In the genomic region with DNA sequence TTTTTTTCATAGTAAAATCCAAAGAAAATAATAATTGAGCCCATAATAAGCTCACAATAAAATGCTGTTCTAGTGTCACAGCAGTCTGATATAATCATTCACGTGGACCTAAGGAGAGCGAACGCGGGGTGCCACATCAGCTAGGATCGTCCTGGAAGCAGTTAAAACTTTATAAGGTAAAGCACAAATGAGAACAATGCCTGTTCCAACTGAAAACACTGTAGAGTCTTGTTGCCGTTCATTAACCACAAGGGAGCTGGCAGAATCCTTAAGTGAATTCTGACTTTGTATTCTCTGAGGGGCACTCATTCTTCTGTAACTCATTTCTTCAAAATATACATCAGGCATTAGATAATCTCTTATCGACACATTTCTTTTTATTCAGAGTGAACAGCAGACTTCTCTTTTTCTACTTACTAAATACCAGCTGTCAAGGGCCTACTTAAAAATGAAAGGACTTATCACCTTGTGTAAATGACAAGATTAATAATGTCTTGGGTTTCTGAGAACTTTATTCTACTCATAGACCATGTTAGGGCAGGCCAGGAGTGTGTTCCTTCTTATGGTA, we compare ENCODE assay signal across 16 cellular contexts.
A peak's percentile ranks its signal among the peaks of the same experiment; 100 is the strongest.
DNase-seq lines count a peak whose midpoint lies in the region; ATAC-seq and TF ChIP-seq lines count a peak whose summit lies in the region.
"Had no signal": no experiment of that assay in that cellular context is flagged by ENCODE, and none has a peak within 500 bp of the region (broad histone marks: within the 10 kb centered on the region; RNA-seq: fewer than 3 reads in every experiment).

No MANE protein-coding gene starts in this region.

- no peak for ATAC-seq in Right ventricle myocardium inferior
- no peak for ATAC-seq in gastrocnemius medialis
- ATAC-seq in GM21619 (IDR thresholded peaks at IDR 0.05; ENCODE audit: unreplicated experiment) = no peak
- ATAC-seq in SK-N-SH treated with all-trans-retinoic acid at 6 μM for 48 hours = no peak
- ATAC-seq: Panc1 had no signal

- H3K4me1 ChIP-seq in right atrium auricular region (no peaks in the 10 kb centered on the region), esophagus squamous epithelium (peaks cover 0 to 28% (median 0%) of the 10 kb centered on the region in 3 donors), gastrocnemius medialis (peaks cover 0 to 4% of the 10 kb centered on the region in 2 donors)
- H3K4me1 ChIP-seq: Caco-2 had no signal

- TF ChIP-seq CTCF in right atrium auricular region (IDR thresholded peaks at IDR 0.05) (no peak), esophagus squamous epithelium (IDR thresholded peaks at IDR 0.05) (no peak), gastrocnemius medialis (IDR thresholded peaks at IDR 0.05 in 4 of 5, conservative IDR thresholded peaks at IDR 0.05 in 1 of 5) (no peak)

- H3K9me3 ChIP-seq in right atrium auricular region (no peaks in the 10 kb centered on the region), esophagus squamous epithelium (no peaks in the 10 kb centered on the region), gastrocnemius medialis (no peaks in the 10 kb centered on the region)
- H3K9me3 ChIP-seq: Caco-2, HAP-1 had no signal

- H3K36me3 ChIP-seq in right atrium auricular region (no peaks in the 10 kb centered on the region), esophagus squamous epithelium (no peaks in the 10 kb centered on the region), gastrocnemius medialis (no peaks in the 10 kb centered on the region)
- H3K36me3 ChIP-seq: HAP-1 had no signal

- peak overlapping the region; percentile 2 to 39 for H3K27ac ChIP-seq in right atrium auricular region
- H3K27ac ChIP-seq in esophagus squamous epithelium = peak overlapping the region in 3 of 4 donors; percentile 8 to 22 (median 15)
- peak overlapping the region in 3 of 4 donors; percentile 21 to 49 (median 48) for H3K27ac ChIP-seq in gastrocnemius medialis

- in situ Hi-C loops in gastrocnemius medialis (cut with MboI; ENCODE audit: low sequenced_read_pairs in 4 of 4) = loop anchor here in 2 of 4 donors (25.0 kb wide), 1 partner anchor 523 kb away; the partner anchor contains the start of gene MECOM (in 2 of the 2)

- intact Hi-C loops in Right ventricle myocardium inferior (cut with DNase I) (no loop called here), esophagus squamous epithelium (cut with DNase I) (no loop called here), gastrocnemius medialis (cut with DNase I; ENCODE audit: low total_unique reads) (no loop called here)

- no peak overlapping the region for H3K4me3 ChIP-seq in right atrium auricular region
- H3K4me3 ChIP-seq in esophagus squamous epithelium = peak overlapping the region in 1 of 4 donors; percentile 9
- H3K4me3 ChIP-seq in gastrocnemius medialis = no peak overlapping the region
- H3K4me3 ChIP-seq: HAP-1 had no signal

- no peak for TF ChIP-seq POLR2A in esophagus squamous epithelium (IDR thresholded peaks at IDR 0.05)
- TF ChIP-seq POLR2A in gastrocnemius medialis (IDR thresholded peaks at IDR 0.05) = no peak

- WGBS in esophagus squamous epithelium, 2 donors = 31 to 39% methylated on average over 7 of the region's 7 CpGs

- H3K27me3 ChIP-seq in right atrium auricular region = no peaks in the 10 kb centered on the region
- H3K27me3 ChIP-seq in esophagus squamous epithelium = peaks cover 0 to 4% (median 0%) of the 10 kb centered on the region in 4 donors
- H3K27me3 ChIP-seq in gastrocnemius medialis = peaks cover 3 to 39% (median 19%) of the 10 kb centered on the region in 3 donors

- DNase-seq in right atrium auricular region (ENCODE audit: low spot score) = no peak
- no peak for DNase-seq in Right ventricle myocardium inferior (ENCODE audit: missing footprints)
- DNase-seq in esophagus squamous epithelium (lab: John Stamatoyannopoulos, UW) = no peak
- DNase-seq in gastrocnemius medialis = no peak
- no peak for DNase-seq in NCI-H446 treated with DMSO at 0.1 percent for 48 hours (lab: John Stamatoyannopoulos, UW)
- DNase-seq: Caco-2, DMS53, NCI-H1436 treated with DMSO at 0.1 percent for 48 hours, NCI-H2081, NCI-H226, NCI-H69, SHP77 treated with DMSO at 0.1 percent for 48 hours had no signal

TF ChIP-seq in SK-N-SH treated with all-trans-retinoic acid at 6 μM for 48 hours, 23 proteins besides CTCF, POLR2A, EP300 and RAD21:
- TF ChIP-seq ZNF565 (CRISPR knock-in tag; conservative IDR thresholded peaks at IDR 0.05; ENCODE audit: low read depth) (no peak), ZNF8 (CRISPR knock-in tag; IDR thresholded peaks at IDR 0.05) (no peak), OSR1 (CRISPR knock-in tag; IDR thresholded peaks at IDR 0.05) (no peak), POU6F1 (CRISPR knock-in tag; IDR thresholded peaks at IDR 0.05; ENCODE audit: borderline replicate concordance, low read depth) (no peak)
- TF ChIP-seq, protein P1, sequence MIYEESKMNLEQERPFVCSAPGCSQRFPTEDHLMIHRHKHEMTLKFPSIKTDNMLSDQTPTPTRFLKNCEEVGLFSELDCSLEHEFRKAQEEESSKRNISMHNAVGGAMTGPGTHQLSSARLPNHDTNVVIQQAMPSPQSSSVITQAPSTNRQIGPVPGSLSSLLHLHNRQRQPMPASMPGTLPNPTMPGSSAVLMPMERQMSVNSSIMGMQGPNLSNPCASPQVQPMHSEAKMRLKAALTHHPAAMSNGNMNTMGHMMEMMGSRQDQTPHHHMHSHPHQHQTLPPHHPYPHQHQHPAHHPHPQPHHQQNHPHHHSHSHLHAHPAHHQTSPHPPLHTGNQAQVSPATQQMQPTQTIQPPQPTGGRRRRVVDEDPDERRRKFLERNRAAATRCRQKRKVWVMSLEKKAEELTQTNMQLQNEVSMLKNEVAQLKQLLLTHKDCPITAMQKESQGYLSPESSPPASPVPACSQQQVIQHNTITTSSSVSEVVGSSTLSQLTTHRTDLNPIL (CRISPR knock-in tag; IDR thresholded peaks at IDR 0.05; ENCODE audit: low read depth) = no peak
TF ChIP-seq in SK-N-SH treated with all-trans-retinoic acid at 6 μM for 48 hours: peak in this region for 0.
